Comparison of ENCODE assay signal across 10 cellular contexts in the genomic region with DNA sequence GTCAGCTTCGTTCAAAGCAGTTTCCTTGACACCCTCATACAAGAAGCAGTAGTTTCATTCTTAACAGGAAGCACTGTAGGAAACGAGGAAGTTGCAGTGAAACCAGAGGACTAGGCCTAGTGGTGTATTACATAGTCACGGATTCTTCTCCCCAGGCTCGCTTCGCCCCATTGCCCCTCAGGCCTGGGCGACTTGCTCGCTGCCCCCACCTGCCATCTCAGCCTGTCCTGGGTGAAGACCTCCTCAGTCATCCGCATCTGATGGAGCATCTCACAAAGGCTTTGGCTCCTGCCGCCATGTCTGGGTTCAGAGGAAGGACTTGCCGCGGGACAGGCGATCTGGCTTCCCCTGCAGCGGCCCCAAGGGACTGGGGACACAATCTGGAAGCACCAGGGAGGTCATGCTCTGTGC.
DNase-seq lines count a peak whose midpoint lies in the region; ATAC-seq, FAIRE-seq and TF ChIP-seq lines count a peak whose summit lies in the region.
"Had no signal": no experiment of that assay in that cellular context is flagged by ENCODE, and none has a peak within 500 bp of the region (broad histone marks: within the 10 kb centered on the region; RNA-seq: fewer than 3 reads in every experiment).

No MANE protein-coding gene starts in this region.

- H3K27me3 ChIP-seq in left lung, result no peaks in the 10 kb centered on the region

- ATAC-seq in GM18858 (IDR thresholded peaks at IDR 0.05; ENCODE audit: unreplicated experiment) (peak; percentile 92), GM21737 (IDR thresholded peaks at IDR 0.05; ENCODE audit: unreplicated experiment) (peak; percentile 92), left lung (peak; percentile 48)
- ATAC-seq: activated CD4-positive, CD25-positive, alpha-beta regulatory T cell treated with anti-CD3 and anti-CD28 coated beads, Interleukin-2, amount 50 U/mL, for 24 hours had no signal

- no peaks in the 10 kb centered on the region for H3K9me3 ChIP-seq in left lung

- H3K36me3 ChIP-seq in left lung, result no peaks in the 10 kb centered on the region

- H3K27ac ChIP-seq in left lung, result no peak overlapping the region

- peak; percentile 51 for FAIRE-seq in HTR-8/SVneo (lab: Jason Lieb, UNC)
- FAIRE-seq in frontal cortex (lab: Jason Lieb, UNC), result no peak

- DNase-seq in HTR-8/SVneo (ENCODE audit: insufficient read length, low spot score) (no peak), left lung (no peak), foreskin melanocyte (no peak), frontal cortex (ENCODE audit: low spot score in 2 of 2) (no peak), cortex of kidney (lab: John Stamatoyannopoulos, UW) (no peak)
- DNase-seq in stimulated activated CD4-positive, alpha-beta T cell treated with anti-CD3 and anti-CD28 coated beads, Interleukin-2, amount 100 ng/mL, for 48 hours, result no peak
- DNase-seq: NCI-H1417 treated with DMSO at 0.1 percent for 48 hours had no signal

- no peaks in the 10 kb centered on the region for H3K4me1 ChIP-seq in left lung

- TF ChIP-seq CTCF in left lung (IDR thresholded peaks at IDR 0.05), result no peak

- intact Hi-C loops in left lung (cut with DNase I), result no loop called here

- H3K4me3 ChIP-seq in left lung, result no peak overlapping the region
